In genomic region chr9:125472926-125473701, GRCh38 we compare ENCODE assay signal across 11 cellular contexts.
A peak's percentile ranks its signal among the peaks of the same experiment; 100 is the strongest.
DNase-seq lines count a peak whose midpoint lies in the region; ATAC-seq and TF ChIP-seq lines count a peak whose summit lies in the region.
"Had no signal": no experiment of that assay in that cellular context is flagged by ENCODE, and none has a peak within 500 bp of the region (broad histone marks: within the 10 kb centered on the region; RNA-seq: fewer than 3 reads in every experiment).

No MANE protein-coding gene starts in this region.

- H3K27ac ChIP-seq in suprapubic skin (peak overlapping the region; percentile 30), Peyer's patch (peak overlapping the region in 2 of 4 donors; percentile 34 to 42)
- H3K27ac ChIP-seq: SK-N-MC had no signal

- H3K36me3 ChIP-seq in kidney epithelial cell (ENCODE audit: control insufficient read depth, insufficient read depth, low read length) (no peaks in the 10 kb centered on the region), suprapubic skin (peaks cover 23% of the 10 kb centered on the region), Peyer's patch (peaks cover 0 to 9% (median 0%) of the 10 kb centered on the region in 3 donors)

- H3K4me1 ChIP-seq in suprapubic skin (peaks cover 10% of the 10 kb centered on the region), Peyer's patch (no peaks in the 10 kb centered on the region)

- intact Hi-C loops in activated CD4-positive, alpha-beta T cell treated with anti-CD3 and anti-CD28 coated beads for 36 hours (cut with DNase I, micrococcal nuclease): no loop called here

- H3K4me3 ChIP-seq in kidney epithelial cell (ENCODE audit: low read depth, low read length) (no peak overlapping the region), suprapubic skin (no peak overlapping the region), Peyer's patch (no peak overlapping the region)
- H3K4me3 ChIP-seq: SK-N-MC had no signal

- no peak overlapping the region for H3K27ac Mint-ChIP-seq in activated CD4-positive, alpha-beta T cell treated with anti-CD3 and anti-CD28 coated beads for 36 hours
- H3K27ac Mint-ChIP-seq: activated naive CD8-positive, alpha-beta T cell treated with anti-CD3 and anti-CD28 coated beads for 36 hours; stimulated activated memory B cell treated with anti-CD40 and anti-IgM and Interleukin-4, amounts not matched to agents 10 μg/mL and 1 μg/mL and 100 μg/mL, for 72 hours had no signal

- H3K4me3 Mint-ChIP-seq in activated CD4-positive, alpha-beta T cell treated with anti-CD3 and anti-CD28 coated beads for 36 hours: no peak overlapping the region
- H3K4me3 Mint-ChIP-seq: activated naive CD8-positive, alpha-beta T cell treated with anti-CD3 and anti-CD28 coated beads for 36 hours; stimulated activated memory B cell treated with anti-CD40 and anti-IgM and Interleukin-4, amounts not matched to agents 10 μg/mL and 1 μg/mL and 100 μg/mL, for 72 hours had no signal

- TF ChIP-seq POLR2A in suprapubic skin (IDR thresholded peaks at IDR 0.05): no peak
- no peak for TF ChIP-seq POLR2A in Peyer's patch (IDR thresholded peaks at IDR 0.05)

- no peaks in the 10 kb centered on the region for H3K4me1 Mint-ChIP-seq in activated CD4-positive, alpha-beta T cell treated with anti-CD3 and anti-CD28 coated beads for 36 hours
- H3K4me1 Mint-ChIP-seq: activated naive CD8-positive, alpha-beta T cell treated with anti-CD3 and anti-CD28 coated beads for 36 hours; stimulated activated memory B cell treated with anti-CD40 and anti-IgM and Interleukin-4, amounts not matched to agents 10 μg/mL and 1 μg/mL and 100 μg/mL, for 72 hours had no signal

- peak; percentile 65 for DNase-seq in LHCN-M2 (ENCODE audit: low read depth)
- peak; percentile 83 for DNase-seq in astrocyte of the hippocampus (ENCODE audit: low read depth, low spot score)
- no peak for DNase-seq in kidney epithelial cell (ENCODE audit: low read depth)
- DNase-seq in suprapubic skin (ENCODE audit: low spot score in 2 of 2): no peak
- DNase-seq in activated CD4-positive, alpha-beta T cell treated with anti-CD3 and anti-CD28 coated beads for 36 hours: no peak
- no peak for DNase-seq in Peyer's patch
- no peak for DNase-seq in GM10266 (ENCODE audit: extremely low spot score)
- no peak for DNase-seq in C1 segment of cervical spinal cord (lab: John Stamatoyannopoulos, UW)
- DNase-seq: activated naive CD8-positive, alpha-beta T cell treated with anti-CD3 and anti-CD28 coated beads for 36 hours had no signal

- no peaks in the 10 kb centered on the region for H3K9me3 ChIP-seq in suprapubic skin
- H3K9me3 ChIP-seq in Peyer's patch: no peaks in the 10 kb centered on the region

- peaks cover 7% of the 10 kb centered on the region for H3K36me3 Mint-ChIP-seq in activated CD4-positive, alpha-beta T cell treated with anti-CD3 and anti-CD28 coated beads for 36 hours (ENCODE audit: low read depth)

- no peaks in the 10 kb centered on the region for H3K27me3 Mint-ChIP-seq in activated CD4-positive, alpha-beta T cell treated with anti-CD3 and anti-CD28 coated beads for 36 hours
- H3K27me3 Mint-ChIP-seq: activated naive CD8-positive, alpha-beta T cell treated with anti-CD3 and anti-CD28 coated beads for 36 hours; stimulated activated memory B cell treated with anti-CD40 and anti-IgM and Interleukin-4, amounts not matched to agents 10 μg/mL and 1 μg/mL and 100 μg/mL, for 72 hours had no signal

- 63% methylated on average over 11 of the region's 11 CpGs for WGBS in suprapubic skin

- no peaks in the 10 kb centered on the region for H3K27me3 ChIP-seq in kidney epithelial cell (ENCODE audit: control insufficient read depth, insufficient read depth, low read length)
- H3K27me3 ChIP-seq in suprapubic skin: no peaks in the 10 kb centered on the region
- H3K27me3 ChIP-seq in Peyer's patch: no peaks in the 10 kb centered on the region

- no peak for TF ChIP-seq EP300 in suprapubic skin (IDR thresholded peaks at IDR 0.05)

- TF ChIP-seq CTCF in kidney epithelial cell (IDR thresholded peaks at IDR 0.05; ENCODE audit: insufficient read depth, low read length, poor library complexity, severe bottlenecking): peak; percentile 10
- no peak for TF ChIP-seq CTCF in suprapubic skin (IDR thresholded peaks at IDR 0.05)
- TF ChIP-seq CTCF in Peyer's patch (IDR thresholded peaks at IDR 0.05): no peak
- TF ChIP-seq CTCF in GM10266 (IDR thresholded peaks at IDR 0.05; ENCODE audit: control insufficient read depth, insufficient read depth, low read depth, missing control alignments): no peak

- ATAC-seq in activated CD4-positive, alpha-beta T cell treated with anti-CD3 and anti-CD28 coated beads for 36 hours: no peak
- ATAC-seq: stimulated activated memory B cell treated with anti-CD40 and anti-IgM and Interleukin-4, amounts not matched to agents 10 μg/mL and 1 μg/mL and 100 μg/mL, for 72 hours had no signal

- H3K9me3 Mint-ChIP-seq in activated CD4-positive, alpha-beta T cell treated with anti-CD3 and anti-CD28 coated beads for 36 hours (ENCODE audit: low read depth): no peaks in the 10 kb centered on the region
- H3K9me3 Mint-ChIP-seq: activated naive CD8-positive, alpha-beta T cell treated with anti-CD3 and anti-CD28 coated beads for 36 hours; stimulated activated memory B cell treated with anti-CD40 and anti-IgM and Interleukin-4, amounts not matched to agents 10 μg/mL and 1 μg/mL and 100 μg/mL, for 72 hours had no signal

- POLR2A ChIA-PET in activated CD4-positive, alpha-beta T cell treated with anti-CD3 and anti-CD28 coated beads for 36 hours (lab: Charles Lee): no interaction called here

- CTCF ChIA-PET in activated CD4-positive, alpha-beta T cell treated with anti-CD3 and anti-CD28 coated beads for 36 hours (lab: Charles Lee): interaction anchor here (0.6 to 1.2 kb wide), 2 partner anchors 19 to 23 kb away, joined by 3 to 4 read pairs; no protein-coding TSS in a partner anchor

Comparison
In these comparisons a context has a peak if more than half of its experiments do, and no peak if none do; other contexts are left out.
1. DNase-seq: peak in LHCN-M2 (single experiment) and astrocyte of the hippocampus (single experiment); none in kidney epithelial cell (single experiment), suprapubic skin (0 of 2), activated CD4-positive, alpha-beta T cell treated with anti-CD3 and anti-CD28 coated beads for 36 hours (single experiment), Peyer's patch (0 of 3), GM10266 (single experiment) and C1 segment of cervical spinal cord (0 of 14).